In genomic region chr14:96417254-96417653, GRCh38 we compare ENCODE assay signal across 1 cellular context.
TF ChIP-seq lines count a peak whose summit lies in the region.

No MANE protein-coding gene starts in this region.

TF ChIP-seq in K562, 482 proteins besides CTCF, POLR2A, EP300 and RAD21:
- 0 out of 2 replicates have a peak, but pooled peaks have one; percentile 13 for TF ChIP-seq RFX1 (IDR thresholded peaks at IDR 0.05)
- TF ChIP-seq XRCC4 (IDR thresholded peaks at IDR 0.05; ENCODE audit: extremely low read depth, insufficient read depth, insufficient read length) = no peak
TF ChIP-seq in K562: peak in this region for 1.
